In genomic region chr10:86951184-86951761, GRCh38 we compare ENCODE assay signal across 19 cellular contexts. TPM values are rescaled to one million over a fixed set of nuclear protein-coding genes. Genes with fewer than 3 reads are reported as not detected.
DNase-seq lines count a peak whose midpoint lies in the region; ATAC-seq and TF ChIP-seq lines count a peak whose summit lies in the region.
"Had no signal": no experiment of that assay in that cellular context is flagged by ENCODE, and none has a peak within 500 bp of the region (broad histone marks: within the 10 kb centered on the region; RNA-seq: fewer than 3 reads in every experiment).

No MANE protein-coding gene starts in this region.

- no peak for ATAC-seq in activated T-helper 17 cell treated with anti-CD3 and anti-CD28 coated beads, Interleukin-2, amount 50 U/mL, for 72 hours (replicated peaks)
- no peak for ATAC-seq in HG02571 (IDR thresholded peaks at IDR 0.05; ENCODE audit: unreplicated experiment)
- ATAC-seq: Panc1, Right ventricle myocardium inferior had no signal

- H3K36me3 ChIP-seq in CD4-positive, alpha-beta memory T cell (ENCODE audit: insufficient read depth, low read length) = no peaks in the 10 kb centered on the region
- no peaks in the 10 kb centered on the region for H3K36me3 ChIP-seq in suprapubic skin

- intact Hi-C loops in CD4-positive, alpha-beta memory T cell (cut with micrococcal nuclease) = no loop called here

- CTCF ChIA-PET in CD4-positive, alpha-beta memory T cell (lab: Charles Lee; ENCODE audit: partially characterized antibody) = interaction anchor here (1.6 to 5.7 kb wide), 4 partner anchors 9 to 18 kb away, joined by 7 to 35 read pairs (median 10); partner anchors contain the start of gene ADIRF

- peaks cover 0 to 24% (median 17%) of the 10 kb centered on the region in 8 donors for H3K9me3 Mint-ChIP-seq in CD4-positive, alpha-beta memory T cell
- H3K9me3 Mint-ChIP-seq in activated T-helper 17 cell treated with anti-CD3 and anti-CD28 coated beads, Interleukin-2, amount 50 U/mL, for 72 hours = peaks cover 9% of the 10 kb centered on the region
- peaks cover 9% of the 10 kb centered on the region for H3K9me3 Mint-ChIP-seq in osteocyte (ENCODE audit: unreplicated experiment)

- TF ChIP-seq CTCF in suprapubic skin (IDR thresholded peaks at IDR 0.05) = no peak
- TF ChIP-seq CTCF in osteocyte (IDR thresholded peaks at IDR 0.05) = no peak

- peaks cover 0 to 14% of the 10 kb centered on the region in 2 donors for H3K36me3 Mint-ChIP-seq in CD4-positive, alpha-beta memory T cell
- no peaks in the 10 kb centered on the region for H3K36me3 Mint-ChIP-seq in activated T-helper 17 cell treated with anti-CD3 and anti-CD28 coated beads, Interleukin-2, amount 50 U/mL, for 72 hours (ENCODE audit: low read depth)
- H3K36me3 Mint-ChIP-seq in osteocyte (ENCODE audit: unreplicated experiment) = peaks cover 5% of the 10 kb centered on the region

- TF ChIP-seq EP300 in suprapubic skin (IDR thresholded peaks at IDR 0.05) = no peak

- peaks cover 21% of the 10 kb centered on the region for H3K4me1 ChIP-seq in CD4-positive, alpha-beta memory T cell (ENCODE audit: insufficient read depth, low read length)
- H3K4me1 ChIP-seq in suprapubic skin = peaks cover 33% of the 10 kb centered on the region

- no peak for TF ChIP-seq POLR2A in suprapubic skin (IDR thresholded peaks at IDR 0.05)

- H3K27ac ChIP-seq in CD4-positive, alpha-beta memory T cell (ENCODE audit: low read depth, low read length) = no peak overlapping the region
- H3K27ac ChIP-seq in suprapubic skin = no peak overlapping the region

- POLR2A ChIA-PET in CD4-positive, alpha-beta memory T cell (lab: Charles Lee; ENCODE audit: partially characterized antibody) = interaction anchor here (1.2 to 2.2 kb wide), 5 partner anchors 9 to 19 kb away, joined by 3 to 9 read pairs (median 4); partner anchors contain the start of gene ADIRF

- no peak for DNase-seq in CD4-positive, alpha-beta memory T cell
- peak; percentile 13 for DNase-seq in islet precursor cell
- peak; percentile 13 to 35 for DNase-seq in suprapubic skin (ENCODE audit: low spot score in 2 of 2)
- DNase-seq in Kasumi-1 (lab: John Stamatoyannopoulos, UW) = no peak
- no peak for DNase-seq in osteocyte (ENCODE audit: extremely low spot score, unreplicated experiment)
- DNase-seq in NCI-H226 = no peak
- DNase-seq: ACHN; CD8-positive, alpha-beta memory T cell; H9; Karpas-422; NCI-H1105 treated with DMSO at 0.1 percent for 48 hours; NCI-H187 treated with DMSO at 0.1 percent for 48 hours; NCI-H2171; NCI-H510A had no signal

- H3K27ac Mint-ChIP-seq in CD4-positive, alpha-beta memory T cell = peak overlapping the region in 6 of 7 donors; percentile 60 to 89 (median 84)
- H3K27ac Mint-ChIP-seq in activated T-helper 17 cell treated with anti-CD3 and anti-CD28 coated beads, Interleukin-2, amount 50 U/mL, for 72 hours = no peak overlapping the region
- H3K27ac Mint-ChIP-seq in osteocyte (ENCODE audit: unreplicated experiment) = no peak overlapping the region
- H3K27ac Mint-ChIP-seq: H9 had no signal

- no peaks in the 10 kb centered on the region for H3K9me3 ChIP-seq in CD4-positive, alpha-beta memory T cell (ENCODE audit: control insufficient read depth in 1 of 2, low read length in 2 of 2)
- H3K9me3 ChIP-seq in suprapubic skin = no peaks in the 10 kb centered on the region

- no peak overlapping the region for H3K4me3 ChIP-seq in CD4-positive, alpha-beta memory T cell (ENCODE audit: low read length in 2 of 2)
- no peak overlapping the region for H3K4me3 ChIP-seq in suprapubic skin

- H3K4me3 Mint-ChIP-seq in CD4-positive, alpha-beta memory T cell = no peak overlapping the region
- peak overlapping the region; percentile 25 for H3K4me3 Mint-ChIP-seq in activated T-helper 17 cell treated with anti-CD3 and anti-CD28 coated beads, Interleukin-2, amount 50 U/mL, for 72 hours
- no peak overlapping the region for H3K4me3 Mint-ChIP-seq in osteocyte (ENCODE audit: unreplicated experiment)
- H3K4me3 Mint-ChIP-seq: H9 had no signal

- H3K4me1 Mint-ChIP-seq in CD4-positive, alpha-beta memory T cell = peaks cover 15 to 30% (median 21%) of the 10 kb centered on the region in 4 donors
- peaks cover 12% of the 10 kb centered on the region for H3K4me1 Mint-ChIP-seq in activated T-helper 17 cell treated with anti-CD3 and anti-CD28 coated beads, Interleukin-2, amount 50 U/mL, for 72 hours
- H3K4me1 Mint-ChIP-seq in osteocyte (ENCODE audit: unreplicated experiment) = peaks cover 26% of the 10 kb centered on the region

- no peaks in the 10 kb centered on the region for H3K27me3 ChIP-seq in CD4-positive, alpha-beta memory T cell (ENCODE audit: insufficient read depth, low read length)
- H3K27me3 ChIP-seq in suprapubic skin = no peaks in the 10 kb centered on the region

- H3K27me3 Mint-ChIP-seq in CD4-positive, alpha-beta memory T cell = peaks cover 0 to 3% of the 10 kb centered on the region in 2 donors
- no peaks in the 10 kb centered on the region for H3K27me3 Mint-ChIP-seq in activated T-helper 17 cell treated with anti-CD3 and anti-CD28 coated beads, Interleukin-2, amount 50 U/mL, for 72 hours
- H3K27me3 Mint-ChIP-seq in osteocyte (ENCODE audit: unreplicated experiment) = peaks cover 17% of the 10 kb centered on the region

RNA-seq across cellular contexts. Expression of gene MMRN2, which starts 6.1 kb away (rescaled TPM):
- total RNA-seq in CD4-positive, alpha-beta memory T cell = under 1 TPM in 1 of 2 experiments, not detected in 1; 0.20 TPM
- under 1 TPM in 1 of 2 donors, not detected in 1; 0.15 TPM for polyA plus RNA-seq in CD4-positive, alpha-beta memory T cell
- total RNA-seq in activated T-helper 17 cell treated with anti-CD3 and anti-CD28 coated beads, Interleukin-2, amount 50 U/mL, for 72 hours = under 1 TPM in 1 of 2 donors, not detected in 1; 0.98 TPM
- 10 to 100 TPM; 23.1 to 77.6 (median 40.7) TPM for total RNA-seq in suprapubic skin
- total RNA-seq in osteocyte = 0.57 TPM in 1 of 2 replicates, not detected in the other
- total RNA-seq: CD8-positive, alpha-beta memory T cell had no signal
- polyA plus RNA-seq: CD8-positive, alpha-beta memory T cell had no signal

RNA-seq across cellular contexts. Expression of gene SNCG, which starts 7.1 kb away (rescaled TPM):
- total RNA-seq in CD4-positive, alpha-beta memory T cell = not detected
- polyA plus RNA-seq in CD4-positive, alpha-beta memory T cell = not detected
- not detected for total RNA-seq in activated T-helper 17 cell treated with anti-CD3 and anti-CD28 coated beads, Interleukin-2, amount 50 U/mL, for 72 hours
- total RNA-seq in suprapubic skin (10 to 100 TPM; 20.7 to 27.1 (median 24.6) TPM), osteocyte (0.73 TPM in 1 of 2 replicates, not detected in the other)
- total RNA-seq: CD8-positive, alpha-beta memory T cell had no signal
- polyA plus RNA-seq: CD8-positive, alpha-beta memory T cell had no signal

RNA-seq across cellular contexts. Expression of gene ADIRF, which starts 17.0 kb away (rescaled TPM):
- total RNA-seq in CD4-positive, alpha-beta memory T cell = not detected
- under 1 TPM; 0.34 to 0.87 TPM for polyA plus RNA-seq in CD4-positive, alpha-beta memory T cell
- total RNA-seq in activated T-helper 17 cell treated with anti-CD3 and anti-CD28 coated beads, Interleukin-2, amount 50 U/mL, for 72 hours = not detected
- 100 to 1,000 TPM in 2 of 4 donors, 10 to 100 TPM in 2; 79.1 to 131 (median 104) TPM for total RNA-seq in suprapubic skin
- total RNA-seq in osteocyte = not detected in 2 replicates
- total RNA-seq: CD8-positive, alpha-beta memory T cell; Daoy; H9 had no signal
- polyA plus RNA-seq: CD8-positive, alpha-beta memory T cell had no signal

Comparison
In these comparisons a context has a peak if more than half of its experiments do, and no peak if none do; other contexts are left out.
1. DNase-seq: peak in islet precursor cell (single experiment) and suprapubic skin (2 of 2); none in CD4-positive, alpha-beta memory T cell (0 of 5), Kasumi-1 (0 of 2), osteocyte (single experiment) and NCI-H226 (single experiment).
2. H3K27ac Mint-ChIP-seq: peak in CD4-positive, alpha-beta memory T cell (6 of 7); none in activated T-helper 17 cell treated with anti-CD3 and anti-CD28 coated beads, Interleukin-2, amount 50 U/mL, for 72 hours (single experiment) and osteocyte (single experiment).
3. RNA of gene MMRN2, which starts 6.1 kb away (total RNA-seq): 23.1 to 77.6 TPM in suprapubic skin; 0.98 TPM in activated T-helper 17 cell treated with anti-CD3 and anti-CD28 coated beads, Interleukin-2, amount 50 U/mL, for 72 hours, 0.57 TPM in osteocyte and 0.20 TPM in CD4-positive, alpha-beta memory T cell; every median in the first group is over 10 times any median in the second.
4. RNA of gene SNCG, which starts 7.1 kb away (total RNA-seq): 20.7 to 27.1 TPM in suprapubic skin; 0.73 TPM in osteocyte, not detected in CD4-positive, alpha-beta memory T cell and not detected in activated T-helper 17 cell treated with anti-CD3 and anti-CD28 coated beads, Interleukin-2, amount 50 U/mL, for 72 hours; every median in the first group is over 10 times any median in the second.
5. RNA of gene ADIRF, which starts 17.0 kb away (total RNA-seq): 79.1 to 131 TPM in suprapubic skin; not detected in osteocyte, not detected in CD4-positive, alpha-beta memory T cell and not detected in activated T-helper 17 cell treated with anti-CD3 and anti-CD28 coated beads, Interleukin-2, amount 50 U/mL, for 72 hours; every median in the first group is over 10 times any median in the second.